Comparison of ENCODE assay signal across 10 cellular contexts in genomic region chr12:50403001-50403440, GRCh38. TPM values are rescaled to one million over a fixed set of nuclear protein-coding genes. Genes with fewer than 3 reads are reported as not detected.
A peak's percentile ranks its signal among the peaks of the same experiment; 100 is the strongest.
DNase-seq lines count a peak whose midpoint lies in the region; ATAC-seq, FAIRE-seq and TF ChIP-seq lines count a peak whose summit lies in the region.
"Had no signal": no experiment of that assay in that cellular context is flagged by ENCODE, and none has a peak within 500 bp of the region (broad histone marks: within the 10 kb centered on the region; RNA-seq: fewer than 3 reads in every experiment).

No MANE protein-coding gene starts in this region.

- H2AFZ ChIP-seq in HepG2 (ENCODE audit: low read length): no peak overlapping the region

- TF ChIP-seq EP300 in HepG2 (IDR thresholded peaks at IDR 0.05; ENCODE audit: low read depth in 2 of 2, low read length in 2 of 2): no peak; a peak in 1 of 4 replicates
- no peak for TF ChIP-seq EP300 in HepG2 (CRISPR knock-in tag; IDR thresholded peaks at IDR 0.05; ENCODE audit: borderline replicate concordance)
- no peak for TF ChIP-seq EP300 in upper lobe of left lung (IDR thresholded peaks at IDR 0.05)

- peaks cover 23% of the 10 kb centered on the region; the same call in 1 of the 2 replicates for H4K20me1 ChIP-seq in HepG2 (ENCODE audit: insufficient read depth, low read length)

- in situ Hi-C loops in HepG2 (cut with HindIII; ENCODE audit: extremely low pct_ligation_motif_present, low pct_unique_long_range_greater_than_20kb): no loop called here

- no peak for TF ChIP-seq CTCF in heart left ventricle (IDR thresholded peaks at IDR 0.05)
- TF ChIP-seq CTCF in HepG2 (CRISPR knock-in tag; IDR thresholded peaks at IDR 0.05): no peak
- TF ChIP-seq CTCF in upper lobe of left lung (IDR thresholded peaks at IDR 0.05): no peak

- H3K9me3 ChIP-seq in heart left ventricle (no peaks in the 10 kb centered on the region), HepG2 (ENCODE audit: low read length) (no peaks in the 10 kb centered on the region), upper lobe of left lung (no peaks in the 10 kb centered on the region)

- no peak for DNase-seq in heart left ventricle
- no peak for DNase-seq in left cardiac atrium
- DNase-seq in activated naive CD8-positive, alpha-beta T cell treated with anti-CD3 and anti-CD28 coated beads for 36 hours: no peak
- no peak for DNase-seq in HepG2 (ENCODE audit: low spot score)
- no peak for DNase-seq in upper lobe of left lung
- DNase-seq in occipital lobe (lab: John Stamatoyannopoulos, UW): no peak
- DNase-seq in GOT3 (lab: John Stamatoyannopoulos, UW): no peak

- peak overlapping the region; percentile 94 for H3K4me3 Mint-ChIP-seq in activated naive CD8-positive, alpha-beta T cell treated with anti-CD3 and anti-CD28 coated beads for 36 hours

- ATAC-seq in heart left ventricle: no peak
- ATAC-seq in left cardiac atrium: no peak
- ATAC-seq in HepG2: no peak
- no peak for ATAC-seq in upper lobe of left lung (ENCODE audit: low FRiP score in 2 of 2)
- ATAC-seq in GM18861 (IDR thresholded peaks at IDR 0.05; ENCODE audit: unreplicated experiment): no peak

- H3K27me3 Mint-ChIP-seq in activated naive CD8-positive, alpha-beta T cell treated with anti-CD3 and anti-CD28 coated beads for 36 hours: no peaks in the 10 kb centered on the region

- peak overlapping the region; percentile 91 for H3K9ac ChIP-seq in HepG2 (ENCODE audit: insufficient read depth, low read depth, low read length)

- H3K4me1 Mint-ChIP-seq in activated naive CD8-positive, alpha-beta T cell treated with anti-CD3 and anti-CD28 coated beads for 36 hours: peaks cover 20% of the 10 kb centered on the region

- H3K27ac Mint-ChIP-seq in activated naive CD8-positive, alpha-beta T cell treated with anti-CD3 and anti-CD28 coated beads for 36 hours: no peak overlapping the region

- H3K27ac ChIP-seq in heart left ventricle: peak overlapping the region in 10 of 12 donors; percentile 85 to 96 (median 93)
- H3K27ac ChIP-seq in HepG2 (ENCODE audit: extremely low read length, insufficient read depth, low read length): peak overlapping the region; percentile 94
- peak overlapping the region; percentile 83 to 91 (median 88) for H3K27ac ChIP-seq in upper lobe of left lung

- BruUV-seq in HepG2 (replicated peaks; lab: Mats Ljungman, UMichigan): no TSS peak

- peaks cover 0 to 7% (median 0%) of the 10 kb centered on the region in 9 donors for H3K36me3 ChIP-seq in heart left ventricle
- H3K36me3 ChIP-seq in HepG2 (replicated peaks in 1 of 2; ENCODE audit: control insufficient read depth in 1 of 2, insufficient read depth in 2 of 2, low read length in 2 of 2): no peaks in the 10 kb centered on the region
- H3K36me3 ChIP-seq in upper lobe of left lung: no peaks in the 10 kb centered on the region

- POLR2A ChIA-PET in HepG2 (lab: Yijun Ruan, JAX): interaction anchor here (0.9 kb wide), 1 partner anchor 120 kb away, joined by 3 read pairs; the partner anchor contains the start of gene LIMA1

- H3K4me2 ChIP-seq in HepG2 (ENCODE audit: low read depth, low read length): peak overlapping the region; percentile 78

- peaks cover 26% of the 10 kb centered on the region for H3K36me3 Mint-ChIP-seq in activated naive CD8-positive, alpha-beta T cell treated with anti-CD3 and anti-CD28 coated beads for 36 hours

- no peaks in the 10 kb centered on the region for H3K27me3 ChIP-seq in heart left ventricle
- H3K27me3 ChIP-seq in HepG2 (ENCODE audit: control insufficient read depth in 1 of 2, insufficient read depth in 2 of 2, low read length in 2 of 2): no peaks in the 10 kb centered on the region; a peak in 1 of 5 replicates
- no peaks in the 10 kb centered on the region for H3K27me3 ChIP-seq in upper lobe of left lung

- 34 to 42% (median 39%) methylated on average over 3 of the region's 3 CpGs for WGBS in heart left ventricle, 4 donors
- 20% methylated on average over 3 of the region's 3 CpGs for WGBS in HepG2 (ENCODE audit: low lambda C conversion rate)
- WGBS in upper lobe of left lung, 2 donors: 34 to 36% methylated on average over 3 of the region's 3 CpGs

- no peak for TF ChIP-seq RAD21 in HepG2 (CRISPR knock-in tag; IDR thresholded peaks at IDR 0.05)

- no peak for FAIRE-seq in HepG2 (lab: Jason Lieb, UNC)

- TF ChIP-seq POLR2A in heart left ventricle (IDR thresholded peaks at IDR 0.05) (no peak), HepG2 (IDR thresholded peaks at IDR 0.05; ENCODE audit: insufficient read depth in 1 of 2, low read depth in 2 of 2, low read length in 2 of 2) (no peak), upper lobe of left lung (IDR thresholded peaks at IDR 0.05) (no peak)

- H3K9me3 Mint-ChIP-seq in activated naive CD8-positive, alpha-beta T cell treated with anti-CD3 and anti-CD28 coated beads for 36 hours: peaks cover 3% of the 10 kb centered on the region

- intact Hi-C loops in heart left ventricle (cut with DNase I): loop anchor here in 1 of 10 donors (10.0 kb wide), 1 partner anchor 328 kb away; no protein-coding TSS in a partner anchor
- intact Hi-C loops in left cardiac atrium (cut with DNase I): no loop called here
- intact Hi-C loops in HepG2 (cut with micrococcal nuclease; ENCODE audit: unreplicated experiment): loop anchor here (10.0 kb wide), 1 partner anchor 68 kb away; no protein-coding TSS in a partner anchor

- H3K79me2 ChIP-seq in HepG2 (ENCODE audit: insufficient read depth, low read length): peaks cover 65% of the 10 kb centered on the region

- CTCF ChIA-PET in HepG2 (lab: Yijun Ruan, JAX; ENCODE audit: low intra/inter-chr PET ratio, low total read pairs): no interaction called here

- peak overlapping the region in 9 of 12 donors; percentile 73 to 96 (median 85) for H3K4me3 ChIP-seq in heart left ventricle
- peak overlapping the region; percentile 81 to 96 (median 86); a peak in 5 of 6 replicates for H3K4me3 ChIP-seq in HepG2 (replicated peaks in 1 of 3; ENCODE audit: insufficient read depth in 1 of 3, low read depth in 2 of 3, low read length in 3 of 3)
- peak overlapping the region; percentile 10 to 81 (median 68) for H3K4me3 ChIP-seq in upper lobe of left lung

- H3K4me1 ChIP-seq in heart left ventricle (peaks cover 0 to 37% (median 20%) of the 10 kb centered on the region in 12 donors), HepG2 (ENCODE audit: insufficient read depth, low read length) (peaks cover 34% of the 10 kb centered on the region), upper lobe of left lung (peaks cover 12 to 21% (median 18%) of the 10 kb centered on the region in 4 donors)

RNA-seq across cellular contexts. Expression of gene LARP4, which starts 2.3 kb away (rescaled TPM):
- total RNA-seq in heart left ventricle (10 to 100 TPM; 38.0 to 77.1 (median 51.6) TPM), left cardiac atrium (10 to 100 TPM; 56.2 to 79.8 TPM), HepG2 (2016; rRNA removed; fragmentation: Illumina TruSeq; extraction: Trizol) (42.7 and 56.2 TPM in 2 replicates), upper lobe of left lung (10 to 100 TPM; 29.1 to 75.2 (median 45.4) TPM), occipital lobe (147 TPM)
- polyA plus RNA-seq in heart left ventricle (10 to 100 TPM; 10.3 to 19.4 TPM), HepG2 (2011; rRNA removed) (14.3 and 16.4 TPM in 2 replicates)
- 100 to 1,000 TPM; 108 to 110 TPM for total RNA-seq in activated naive CD8-positive, alpha-beta T cell treated with anti-CD3 and anti-CD28 coated beads for 36 hours
- total RNA-seq in HepG2 (2016; cell fraction: cytosol; rRNA removed; fragmentation: Illumina TruSeq; extraction: Trizol; ENCODE audit: low read depth): 70.2 and 72.2 TPM in 2 replicates
- 41.4 and 53.3 TPM in 2 replicates for total RNA-seq in HepG2 (2016; cell fraction: insoluble cytoplasmic fraction; rRNA removed; fragmentation: Illumina TruSeq; extraction: Trizol)
- 33.7 and 42.9 TPM in 2 replicates for total RNA-seq in HepG2 (2016; cell fraction: membrane; rRNA removed; fragmentation: Illumina TruSeq; extraction: Trizol)
- total RNA-seq in HepG2 (2016; cell fraction: nucleus; rRNA removed; fragmentation: Illumina TruSeq; extraction: Trizol): 34.7 and 45.0 TPM in 2 replicates
- polyA plus RNA-seq in HepG2 (2011; cell fraction: cytosol; rRNA removed): 6.7 and 10.3 TPM in 2 replicates
- polyA plus RNA-seq in HepG2 (2011; cell fraction: nucleus; rRNA removed): 13.8 and 14.8 TPM in 2 replicates
- polyA plus RNA-seq in HepG2 (2012): 27.3 and 29.0 TPM in 2 replicates
- polyA plus RNA-seq in HepG2 (2016; cell fraction: cytosol; fragmentation: Illumina TruSeq; extraction: Trizol; ENCODE audit: low read depth): 2.3 and 3.5 TPM in 2 replicates
- 34.1 and 35.2 TPM in 2 replicates for polyA plus RNA-seq in HepG2 (2016; cell fraction: insoluble cytoplasmic fraction; fragmentation: Illumina TruSeq; extraction: Trizol; ENCODE audit: low read depth)
- polyA plus RNA-seq in HepG2 (2016; cell fraction: membrane; fragmentation: Illumina TruSeq; extraction: Trizol; ENCODE audit: low read depth): 7.6 and 9.3 TPM in 2 replicates
- polyA plus RNA-seq in HepG2 (2016; cell fraction: nucleus; fragmentation: Illumina TruSeq; extraction: Trizol; ENCODE audit: insufficient read depth, low read depth): 40.4 and 43.1 TPM in 2 replicates
- 18.5 and 42.4 TPM in 2 replicates for polyA minus RNA-seq in HepG2 (2011; rRNA and poly(A)+ RNA removed; ENCODE audit: low replicate concordance)
- 35.6 and 41.1 TPM in 2 replicates for polyA minus RNA-seq in HepG2 (2011; cell fraction: cytosol; rRNA and poly(A)+ RNA removed)
- polyA minus RNA-seq in HepG2 (2011; cell fraction: nucleus; rRNA and poly(A)+ RNA removed): 55.0 and 68.4 TPM in 2 replicates

RNA-seq across cellular contexts. Expression of gene FAM186A, which starts 6.6 kb away (rescaled TPM):
- not detected for total RNA-seq in heart left ventricle
- not detected for polyA plus RNA-seq in heart left ventricle
- not detected for total RNA-seq in left cardiac atrium
- total RNA-seq in activated naive CD8-positive, alpha-beta T cell treated with anti-CD3 and anti-CD28 coated beads for 36 hours: not detected
- total RNA-seq in HepG2 (2016; rRNA removed; fragmentation: Illumina TruSeq; extraction: Trizol): not detected in 2 replicates
- total RNA-seq in HepG2 (2016; cell fraction: cytosol; rRNA removed; fragmentation: Illumina TruSeq; extraction: Trizol; ENCODE audit: low read depth): not detected in 2 replicates
- total RNA-seq in HepG2 (2016; cell fraction: insoluble cytoplasmic fraction; rRNA removed; fragmentation: Illumina TruSeq; extraction: Trizol): not detected in 2 replicates
- not detected in 2 replicates for total RNA-seq in HepG2 (2016; cell fraction: membrane; rRNA removed; fragmentation: Illumina TruSeq; extraction: Trizol)
- total RNA-seq in HepG2 (2016; cell fraction: nucleus; rRNA removed; fragmentation: Illumina TruSeq; extraction: Trizol): not detected in 2 replicates
- polyA plus RNA-seq in HepG2 (2011; rRNA removed): not detected in 2 replicates
- not detected in 2 replicates for polyA plus RNA-seq in HepG2 (2011; cell fraction: cytosol; rRNA removed)
- polyA plus RNA-seq in HepG2 (2011; cell fraction: nucleus; rRNA removed): not detected in 2 replicates
- polyA plus RNA-seq in HepG2 (2012): 0.09 and 0.17 TPM in 2 replicates
- not detected in 2 replicates for polyA plus RNA-seq in HepG2 (2016; cell fraction: cytosol; fragmentation: Illumina TruSeq; extraction: Trizol; ENCODE audit: low read depth)
- not detected in 2 replicates for polyA plus RNA-seq in HepG2 (2016; cell fraction: insoluble cytoplasmic fraction; fragmentation: Illumina TruSeq; extraction: Trizol; ENCODE audit: low read depth)
- not detected in 2 replicates for polyA plus RNA-seq in HepG2 (2016; cell fraction: membrane; fragmentation: Illumina TruSeq; extraction: Trizol; ENCODE audit: low read depth)
- not detected in 2 replicates for polyA plus RNA-seq in HepG2 (2016; cell fraction: nucleus; fragmentation: Illumina TruSeq; extraction: Trizol; ENCODE audit: insufficient read depth, low read depth)
- not detected in 2 replicates for polyA minus RNA-seq in HepG2 (2011; rRNA and poly(A)+ RNA removed; ENCODE audit: low replicate concordance)
- not detected in 2 replicates for polyA minus RNA-seq in HepG2 (2011; cell fraction: cytosol; rRNA and poly(A)+ RNA removed)
- not detected in 2 replicates for polyA minus RNA-seq in HepG2 (2011; cell fraction: nucleus; rRNA and poly(A)+ RNA removed)
- total RNA-seq in upper lobe of left lung: not detected
- not detected for total RNA-seq in occipital lobe
- total RNA-seq: G401, HT-29 had no signal
